9 cellular contexts compared by ENCODE assay signal in the genomic region with DNA sequence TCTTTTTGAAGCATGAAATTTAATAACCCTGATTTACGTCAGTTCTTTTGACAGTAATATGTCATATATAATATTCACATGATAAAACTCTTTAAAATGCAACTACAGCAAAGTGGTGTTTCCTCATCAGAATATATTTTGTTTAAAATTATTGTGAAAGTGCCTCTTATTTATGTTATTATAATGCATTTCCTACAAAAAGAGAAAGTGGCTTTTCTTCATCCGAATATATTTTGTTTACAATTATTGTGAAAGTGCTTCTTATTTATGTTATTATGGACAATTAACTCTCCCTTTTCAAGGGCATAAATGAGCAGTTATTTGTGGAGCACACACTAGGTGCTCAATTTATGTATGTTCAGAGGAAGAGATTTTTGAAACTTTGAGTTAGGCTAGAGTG.
"Had no signal": no experiment of that assay in that cellular context is flagged by ENCODE, and none has a peak within 500 bp of the region (broad histone marks: within the 10 kb centered on the region; RNA-seq: fewer than 3 reads in every experiment).

No MANE protein-coding gene starts in this region.

- H3K4me3 ChIP-seq: MG63 had no signal

- DNase-seq: MG63, NCI-H146, NCI-H510A, NCI-H524 treated with DMSO at 0.1 percent for 48 hours, SHP77 had no signal

- H3K27me3 ChIP-seq: MG63 had no signal

- H3K9ac ChIP-seq: KMS-11 had no signal

- H3K9me3 ChIP-seq: MG63 had no signal

- H3K4me2 ChIP-seq: KMS-11 had no signal

- H3K36me3 ChIP-seq: MG63 had no signal

- ATAC-seq: HepG2, Panc1 had no signal

- H3K27ac ChIP-seq: KMS-11, RWPE1 had no signal
